ENCODE assay signal across 15 cellular contexts in the genomic region with DNA sequence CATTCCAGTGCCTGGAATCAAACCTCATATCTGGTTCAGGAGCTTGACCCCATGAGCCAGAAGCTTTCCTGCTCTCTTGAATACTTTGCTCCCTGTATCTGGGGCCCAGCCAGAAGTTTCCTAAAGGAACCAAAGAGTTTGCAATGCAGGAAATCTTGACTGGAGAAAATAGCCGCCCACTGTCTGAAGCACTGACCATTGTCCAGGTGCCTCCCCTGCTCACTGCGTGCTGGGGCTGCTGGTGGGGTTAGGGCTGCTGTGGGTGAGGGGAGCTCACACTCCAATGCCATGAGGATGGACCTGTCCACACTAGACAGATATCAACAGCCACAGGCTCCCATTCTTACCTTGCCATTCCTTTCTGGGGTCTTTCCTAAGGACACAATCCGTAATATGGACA.
"Had no signal": no experiment of that assay in that cellular context is flagged by ENCODE, and none has a peak within 500 bp of the region (broad histone marks: within the 10 kb centered on the region; RNA-seq: fewer than 3 reads in every experiment).

No MANE protein-coding gene starts in this region.

- ATAC-seq: stimulated activated memory B cell treated with anti-CD40 and anti-IgM and Interleukin-4, amounts not matched to agents 10 μg/mL and 1 μg/mL and 100 μg/mL, for 72 hours; WTC11 had no signal

- H3K4me3 ChIP-seq: left lung, transverse colon had no signal

- H3K36me3 ChIP-seq: left lung, transverse colon had no signal

- H3K4me1 Mint-ChIP-seq: activated CD4-positive, alpha-beta T cell treated with anti-CD3 and anti-CD28 coated beads, Interleukin-2, amount 10 ng/mL, durations not matched to agents 7 days and 5 days; activated naive CD4-positive, alpha-beta T cell treated with anti-CD3 and anti-CD28 coated beads, Interleukin-2, amount 50 U/mL, for 24 hours; stimulated activated memory B cell treated with anti-CD40 and anti-IgM and Interleukin-4, amounts not matched to agents 10 μg/mL and 1 μg/mL and 100 μg/mL, for 72 hours had no signal

- H3K27ac Mint-ChIP-seq: activated CD4-positive, alpha-beta T cell treated with anti-CD3 and anti-CD28 coated beads, Interleukin-2, amount 10 ng/mL, durations not matched to agents 7 days and 5 days; activated naive CD4-positive, alpha-beta T cell treated with anti-CD3 and anti-CD28 coated beads, Interleukin-2, amount 50 U/mL, for 24 hours; stimulated activated memory B cell treated with anti-CD40 and anti-IgM and Interleukin-4, amounts not matched to agents 10 μg/mL and 1 μg/mL and 100 μg/mL, for 72 hours; T-helper 1 cell treated with Interleukin-12 subunit alpha and Interleukin-12 subunit beta and Interleukin-4 antibody, amounts not matched to agents 30 μg/mL and 1 μg/mL, for 36 hours; WTC11 had no signal

- DNase-seq: activated CD4-positive, alpha-beta T cell treated with anti-CD3 and anti-CD28 coated beads, Interleukin-2, amount 10 ng/mL, durations not matched to agents 7 days and 5 days; activated CD8-positive, alpha-beta memory T cell treated with anti-CD3 and anti-CD28 coated beads for 24 hours; cerebellar nuclear complex; dermis blood vessel endothelial cell; mesendoderm; retina; small intestine; transverse colon had no signal

- H3K9me3 ChIP-seq: transverse colon had no signal

- H3K4me1 ChIP-seq: left lung, transverse colon had no signal

- H3K9me3 Mint-ChIP-seq: activated CD4-positive, alpha-beta T cell treated with anti-CD3 and anti-CD28 coated beads, Interleukin-2, amount 10 ng/mL, durations not matched to agents 7 days and 5 days; neural crest cell; T-helper 1 cell treated with Interleukin-12 subunit alpha and Interleukin-12 subunit beta and Interleukin-4 antibody, amounts not matched to agents 30 μg/mL and 1 μg/mL, for 36 hours had no signal

- H3K4me3 Mint-ChIP-seq: activated CD4-positive, alpha-beta T cell treated with anti-CD3 and anti-CD28 coated beads, Interleukin-2, amount 10 ng/mL, durations not matched to agents 7 days and 5 days; activated naive CD4-positive, alpha-beta T cell treated with anti-CD3 and anti-CD28 coated beads, Interleukin-2, amount 50 U/mL, for 24 hours; brain; neural crest cell; stimulated activated memory B cell treated with anti-CD40 and anti-IgM and Interleukin-4, amounts not matched to agents 10 μg/mL and 1 μg/mL and 100 μg/mL, for 72 hours; T-helper 1 cell treated with Interleukin-12 subunit alpha and Interleukin-12 subunit beta and Interleukin-4 antibody, amounts not matched to agents 30 μg/mL and 1 μg/mL, for 36 hours; WTC11 had no signal

- H3K27ac ChIP-seq: left lung, transverse colon had no signal

- H3K36me3 Mint-ChIP-seq: activated naive CD4-positive, alpha-beta T cell treated with anti-CD3 and anti-CD28 coated beads, Interleukin-2, amount 50 U/mL, for 24 hours; brain; stimulated activated memory B cell treated with anti-CD40 and anti-IgM and Interleukin-4, amounts not matched to agents 10 μg/mL and 1 μg/mL and 100 μg/mL, for 72 hours had no signal
